Comparison of ENCODE assay signal across 1 cellular context in the genomic region with DNA sequence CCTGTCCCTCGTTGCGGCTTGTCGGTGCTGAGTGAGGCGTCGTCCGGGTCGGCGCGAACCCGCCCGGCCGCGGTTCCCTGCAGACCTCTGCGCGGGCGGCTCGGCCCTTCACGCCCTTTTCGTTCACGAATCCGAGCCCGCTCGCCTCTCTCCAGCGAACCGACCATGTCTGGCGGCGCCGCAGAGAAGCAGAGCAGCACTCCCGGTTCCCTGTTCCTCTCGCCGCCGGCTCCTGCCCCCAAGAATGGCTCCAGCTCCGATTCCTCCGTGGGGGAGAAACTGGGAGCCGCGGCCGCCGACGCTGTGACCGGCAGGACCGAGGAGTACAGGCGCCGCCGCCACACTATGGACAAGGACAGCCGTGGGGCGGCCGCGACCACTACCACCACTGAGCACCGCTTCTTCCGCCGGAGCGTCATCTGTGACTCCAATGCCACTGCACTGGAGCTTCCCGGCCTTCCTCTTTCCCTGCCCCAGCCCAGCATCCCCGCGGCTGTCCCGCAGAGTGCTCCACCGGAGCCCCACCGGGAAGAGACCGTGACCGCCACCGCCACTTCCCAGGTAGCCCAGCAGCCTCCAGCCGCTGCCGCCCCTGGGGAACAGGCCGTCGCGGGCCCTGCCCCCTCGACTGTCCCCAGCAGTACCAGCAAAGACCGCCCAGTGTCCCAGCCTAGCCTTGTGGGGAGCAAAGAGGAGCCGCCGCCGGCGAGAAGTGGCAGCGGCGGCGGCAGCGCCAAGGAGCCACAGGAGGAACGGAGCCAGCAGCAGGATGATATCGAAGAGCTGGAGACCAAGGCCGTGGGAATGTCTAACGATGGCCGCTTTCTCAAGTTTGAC.
A peak's percentile ranks its signal among the peaks of the same experiment; 100 is the strongest.
TF ChIP-seq lines count a peak whose summit lies in the region.

No MANE protein-coding gene starts in this region.

TF ChIP-seq in HEK293, 187 proteins besides CTCF, POLR2A, EP300 and RAD21 (continued from another document and continues in another):
- TF ChIP-seq ZNF433 (tag by site-specific recombination; IDR thresholded peaks at IDR 0.05; ENCODE audit: low read depth) (no peak), ZNF335 (tag by site-specific recombination; conservative IDR thresholded peaks at IDR 0.05) (peak; percentile 13; the same call in 1 of the 2 replicates), ZNF624 (tag by site-specific recombination; IDR thresholded peaks at IDR 0.05) (no peak), ZNF366 (tag by site-specific recombination; conservative IDR thresholded peaks at IDR 0.05) (no peak), ZNF311 (tag by site-specific recombination; IDR thresholded peaks at IDR 0.05; ENCODE audit: borderline replicate concordance) (no peak), SP3 (tag by site-specific recombination; IDR thresholded peaks at IDR 0.05) (peak; percentile 48; the same call in 1 of the 2 replicates), ZNF354C (tag by site-specific recombination; IDR thresholded peaks at IDR 0.05; ENCODE audit: borderline replicate concordance, low read depth) (no peak), GLI4 (tag by site-specific recombination; IDR thresholded peaks at IDR 0.05) (no peak), ZNF133 (tag by site-specific recombination; IDR thresholded peaks at IDR 0.05) (no peak), ZNF768 (tag by site-specific recombination; IDR thresholded peaks at IDR 0.05) (no peak), ZNF155 (tag by site-specific recombination; IDR thresholded peaks at IDR 0.05) (no peak), ZNF660 (tag by site-specific recombination; IDR thresholded peaks at IDR 0.05) (no peak), ZNF10 (tag by site-specific recombination; IDR thresholded peaks at IDR 0.05) (no peak), ZNF138 (tag by site-specific recombination; IDR thresholded peaks at IDR 0.05; ENCODE audit: borderline replicate concordance) (no peak), ZNF23 (tag by site-specific recombination; IDR thresholded peaks at IDR 0.05; ENCODE audit: borderline replicate concordance) (no peak), ZBTB48 (tag by site-specific recombination; IDR thresholded peaks at IDR 0.05) (no peak), SP2 (tag by site-specific recombination; IDR thresholded peaks at IDR 0.05) (peak; percentile 21; the same call in 1 of the 2 replicates), ZNF112 (tag by site-specific recombination; IDR thresholded peaks at IDR 0.05) (no peak), OSR2 (tag by site-specific recombination; IDR thresholded peaks at IDR 0.05) (0 out of 2 replicates have a peak, but pooled peaks have one; percentile 9), ZNF561 (tag by site-specific recombination; IDR thresholded peaks at IDR 0.05; ENCODE audit: borderline replicate concordance) (no peak), KLF16 (tag by site-specific recombination; IDR thresholded peaks at IDR 0.05) (peak; percentile 64), ZNF610 (tag by site-specific recombination; IDR thresholded peaks at IDR 0.05; ENCODE audit: borderline replicate concordance) (no peak), ZSCAN30 (tag by site-specific recombination; IDR thresholded peaks at IDR 0.05) (no peak), ZNF514 (tag by site-specific recombination; IDR thresholded peaks at IDR 0.05) (no peak), ZNF132 (tag by site-specific recombination; IDR thresholded peaks at IDR 0.05; ENCODE audit: borderline replicate concordance) (no peak), ZNF16 (tag by site-specific recombination; IDR thresholded peaks at IDR 0.05; ENCODE audit: low read depth) (no peak), ZNF140 (tag by site-specific recombination; IDR thresholded peaks at IDR 0.05) (no peak), ZNF184 (tag by site-specific recombination; IDR thresholded peaks at IDR 0.05) (no peak), ZNF830 (tag by site-specific recombination; IDR thresholded peaks at IDR 0.05; ENCODE audit: low read depth) (no peak), KLF7 (tag by site-specific recombination; IDR thresholded peaks at IDR 0.05; ENCODE audit: borderline replicate concordance) (no peak), ZNF623 (tag by site-specific recombination; IDR thresholded peaks at IDR 0.05) (no peak), ZNF843 (tag by site-specific recombination; IDR thresholded peaks at IDR 0.05) (no peak), ZNF423 (tag by site-specific recombination; IDR thresholded peaks at IDR 0.05) (0 out of 2 replicates have a peak, but pooled peaks have one; percentile 25), EGR2 (tag by site-specific recombination; IDR thresholded peaks at IDR 0.05; ENCODE audit: low read depth) (no peak), ZNF221 (tag by site-specific recombination; IDR thresholded peaks at IDR 0.05; ENCODE audit: borderline replicate concordance) (no peak), ZBTB20 (tag by site-specific recombination; IDR thresholded peaks at IDR 0.05) (no peak), YY2 (tag by site-specific recombination; IDR thresholded peaks at IDR 0.05) (no peak), ZNF837 (tag by site-specific recombination; IDR thresholded peaks at IDR 0.05) (0 out of 2 replicates have a peak, but pooled peaks have one; percentile 26), KLF1 (tag by site-specific recombination; IDR thresholded peaks at IDR 0.05) (no peak)
- TF ChIP-seq, protein P1, sequence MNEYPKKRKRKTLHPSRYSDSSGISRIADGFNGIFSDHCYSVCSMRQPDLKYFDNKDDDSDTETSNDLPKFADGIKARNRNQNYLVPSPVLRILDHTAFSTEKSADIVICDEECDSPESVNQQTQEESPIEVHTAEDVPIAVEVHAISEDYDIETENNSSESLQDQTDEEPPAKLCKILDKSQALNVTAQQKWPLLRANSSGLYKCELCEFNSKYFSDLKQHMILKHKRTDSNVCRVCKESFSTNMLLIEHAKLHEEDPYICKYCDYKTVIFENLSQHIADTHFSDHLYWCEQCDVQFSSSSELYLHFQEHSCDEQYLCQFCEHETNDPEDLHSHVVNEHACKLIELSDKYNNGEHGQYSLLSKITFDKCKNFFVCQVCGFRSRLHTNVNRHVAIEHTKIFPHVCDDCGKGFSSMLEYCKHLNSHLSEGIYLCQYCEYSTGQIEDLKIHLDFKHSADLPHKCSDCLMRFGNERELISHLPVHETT (tag by site-specific recombination; IDR thresholded peaks at IDR 0.05) = no peak
- TF ChIP-seq, protein P2, sequence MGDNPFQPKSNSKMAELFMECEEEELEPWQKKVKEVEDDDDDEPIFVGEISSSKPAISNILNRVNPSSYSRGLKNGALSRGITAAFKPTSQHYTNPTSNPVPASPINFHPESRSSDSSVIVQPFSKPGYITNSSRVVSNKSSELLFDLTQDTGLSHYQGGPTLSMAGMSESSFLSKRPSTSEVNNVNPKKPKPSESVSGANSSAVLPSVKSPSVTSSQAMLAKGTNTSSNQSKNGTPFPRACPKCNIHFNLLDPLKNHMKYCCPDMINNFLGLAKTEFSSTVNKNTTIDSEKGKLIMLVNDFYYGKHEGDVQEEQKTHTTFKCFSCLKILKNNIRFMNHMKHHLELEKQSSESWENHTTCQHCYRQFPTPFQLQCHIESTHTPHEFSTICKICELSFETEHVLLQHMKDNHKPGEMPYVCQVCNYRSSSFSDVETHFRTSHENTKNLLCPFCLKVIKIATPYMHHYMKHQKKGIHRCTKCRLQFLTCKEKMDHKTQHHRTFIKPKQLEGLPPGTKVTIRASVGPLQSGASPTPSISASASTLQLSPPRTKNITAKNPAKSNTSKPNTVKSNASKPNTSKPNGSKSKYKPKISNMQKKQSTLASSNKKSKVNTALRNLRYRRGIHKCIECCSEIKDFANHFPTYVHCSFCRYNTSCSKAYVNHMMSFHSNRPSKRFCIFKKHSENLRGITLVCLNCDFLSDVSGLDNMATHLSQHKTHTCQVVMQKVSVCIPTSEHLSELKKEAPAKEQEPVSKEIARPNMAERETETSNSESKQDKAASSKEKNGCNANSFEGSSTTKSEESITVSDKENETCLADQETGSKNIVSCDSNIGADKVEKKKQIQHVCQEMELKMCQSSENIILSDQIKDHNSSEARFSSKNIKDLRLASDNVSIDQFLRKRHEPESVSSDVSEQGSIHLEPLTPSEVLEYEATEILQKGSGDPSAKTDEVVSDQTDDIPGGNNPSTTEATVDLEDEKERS (tag by site-specific recombination; IDR thresholded peaks at IDR 0.05) = no peak
- TF ChIP-seq, protein P3, sequence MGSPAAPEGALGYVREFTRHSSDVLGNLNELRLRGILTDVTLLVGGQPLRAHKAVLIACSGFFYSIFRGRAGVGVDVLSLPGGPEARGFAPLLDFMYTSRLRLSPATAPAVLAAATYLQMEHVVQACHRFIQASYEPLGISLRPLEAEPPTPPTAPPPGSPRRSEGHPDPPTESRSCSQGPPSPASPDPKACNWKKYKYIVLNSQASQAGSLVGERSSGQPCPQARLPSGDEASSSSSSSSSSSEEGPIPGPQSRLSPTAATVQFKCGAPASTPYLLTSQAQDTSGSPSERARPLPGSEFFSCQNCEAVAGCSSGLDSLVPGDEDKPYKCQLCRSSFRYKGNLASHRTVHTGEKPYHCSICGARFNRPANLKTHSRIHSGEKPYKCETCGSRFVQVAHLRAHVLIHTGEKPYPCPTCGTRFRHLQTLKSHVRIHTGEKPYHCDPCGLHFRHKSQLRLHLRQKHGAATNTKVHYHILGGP (tag by site-specific recombination; IDR thresholded peaks at IDR 0.05) = no peak
- TF ChIP-seq, protein P4, sequence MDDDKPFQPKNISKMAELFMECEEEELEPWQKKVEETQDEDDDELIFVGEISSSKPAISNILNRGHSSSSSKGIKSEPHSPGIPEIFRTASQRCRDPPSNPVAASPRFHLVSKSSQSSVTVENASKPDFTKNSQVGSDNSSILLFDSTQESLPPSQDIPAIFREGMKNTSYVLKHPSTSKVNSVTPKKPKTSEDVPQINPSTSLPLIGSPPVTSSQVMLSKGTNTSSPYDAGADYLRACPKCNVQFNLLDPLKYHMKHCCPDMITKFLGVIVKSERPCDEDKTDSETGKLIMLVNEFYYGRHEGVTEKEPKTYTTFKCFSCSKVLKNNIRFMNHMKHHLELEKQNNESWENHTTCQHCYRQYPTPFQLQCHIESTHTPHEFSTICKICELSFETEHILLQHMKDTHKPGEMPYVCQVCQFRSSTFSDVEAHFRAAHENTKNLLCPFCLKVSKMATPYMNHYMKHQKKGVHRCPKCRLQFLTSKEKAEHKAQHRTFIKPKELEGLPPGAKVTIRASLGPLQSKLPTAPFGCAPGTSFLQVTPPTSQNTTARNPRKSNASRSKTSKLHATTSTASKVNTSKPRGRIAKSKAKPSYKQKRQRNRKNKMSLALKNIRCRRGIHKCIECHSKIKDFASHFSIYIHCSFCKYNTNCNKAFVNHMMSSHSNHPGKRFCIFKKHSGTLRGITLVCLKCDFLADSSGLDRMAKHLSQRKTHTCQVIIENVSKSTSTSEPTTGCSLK (tag by site-specific recombination; IDR thresholded peaks at IDR 0.05) = no peak
- TF ChIP-seq, protein P5, sequence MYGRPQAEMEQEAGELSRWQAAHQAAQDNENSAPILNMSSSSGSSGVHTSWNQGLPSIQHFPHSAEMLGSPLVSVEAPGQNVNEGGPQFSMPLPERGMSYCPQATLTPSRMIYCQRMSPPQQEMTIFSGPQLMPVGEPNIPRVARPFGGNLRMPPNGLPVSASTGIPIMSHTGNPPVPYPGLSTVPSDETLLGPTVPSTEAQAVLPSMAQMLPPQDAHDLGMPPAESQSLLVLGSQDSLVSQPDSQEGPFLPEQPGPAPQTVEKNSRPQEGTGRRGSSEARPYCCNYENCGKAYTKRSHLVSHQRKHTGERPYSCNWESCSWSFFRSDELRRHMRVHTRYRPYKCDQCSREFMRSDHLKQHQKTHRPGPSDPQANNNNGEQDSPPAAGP (tag by site-specific recombination; IDR thresholded peaks at IDR 0.05) = peak; percentile 13; the same call in 1 of the 2 replicates
- TF ChIP-seq, protein P6, sequence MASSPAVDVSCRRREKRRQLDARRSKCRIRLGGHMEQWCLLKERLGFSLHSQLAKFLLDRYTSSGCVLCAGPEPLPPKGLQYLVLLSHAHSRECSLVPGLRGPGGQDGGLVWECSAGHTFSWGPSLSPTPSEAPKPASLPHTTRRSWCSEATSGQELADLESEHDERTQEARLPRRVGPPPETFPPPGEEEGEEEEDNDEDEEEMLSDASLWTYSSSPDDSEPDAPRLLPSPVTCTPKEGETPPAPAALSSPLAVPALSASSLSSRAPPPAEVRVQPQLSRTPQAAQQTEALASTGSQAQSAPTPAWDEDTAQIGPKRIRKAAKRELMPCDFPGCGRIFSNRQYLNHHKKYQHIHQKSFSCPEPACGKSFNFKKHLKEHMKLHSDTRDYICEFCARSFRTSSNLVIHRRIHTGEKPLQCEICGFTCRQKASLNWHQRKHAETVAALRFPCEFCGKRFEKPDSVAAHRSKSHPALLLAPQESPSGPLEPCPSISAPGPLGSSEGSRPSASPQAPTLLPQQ (tag by site-specific recombination; IDR thresholded peaks at IDR 0.05) = no peak
- TF ChIP-seq, protein P7, sequence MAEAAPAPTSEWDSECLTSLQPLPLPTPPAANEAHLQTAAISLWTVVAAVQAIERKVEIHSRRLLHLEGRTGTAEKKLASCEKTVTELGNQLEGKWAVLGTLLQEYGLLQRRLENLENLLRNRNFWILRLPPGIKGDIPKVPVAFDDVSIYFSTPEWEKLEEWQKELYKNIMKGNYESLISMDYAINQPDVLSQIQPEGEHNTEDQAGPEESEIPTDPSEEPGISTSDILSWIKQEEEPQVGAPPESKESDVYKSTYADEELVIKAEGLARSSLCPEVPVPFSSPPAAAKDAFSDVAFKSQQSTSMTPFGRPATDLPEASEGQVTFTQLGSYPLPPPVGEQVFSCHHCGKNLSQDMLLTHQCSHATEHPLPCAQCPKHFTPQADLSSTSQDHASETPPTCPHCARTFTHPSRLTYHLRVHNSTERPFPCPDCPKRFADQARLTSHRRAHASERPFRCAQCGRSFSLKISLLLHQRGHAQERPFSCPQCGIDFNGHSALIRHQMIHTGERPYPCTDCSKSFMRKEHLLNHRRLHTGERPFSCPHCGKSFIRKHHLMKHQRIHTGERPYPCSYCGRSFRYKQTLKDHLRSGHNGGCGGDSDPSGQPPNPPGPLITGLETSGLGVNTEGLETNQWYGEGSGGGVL (tag by site-specific recombination; IDR thresholded peaks at IDR 0.05) = no peak
- TF ChIP-seq, protein P8, sequence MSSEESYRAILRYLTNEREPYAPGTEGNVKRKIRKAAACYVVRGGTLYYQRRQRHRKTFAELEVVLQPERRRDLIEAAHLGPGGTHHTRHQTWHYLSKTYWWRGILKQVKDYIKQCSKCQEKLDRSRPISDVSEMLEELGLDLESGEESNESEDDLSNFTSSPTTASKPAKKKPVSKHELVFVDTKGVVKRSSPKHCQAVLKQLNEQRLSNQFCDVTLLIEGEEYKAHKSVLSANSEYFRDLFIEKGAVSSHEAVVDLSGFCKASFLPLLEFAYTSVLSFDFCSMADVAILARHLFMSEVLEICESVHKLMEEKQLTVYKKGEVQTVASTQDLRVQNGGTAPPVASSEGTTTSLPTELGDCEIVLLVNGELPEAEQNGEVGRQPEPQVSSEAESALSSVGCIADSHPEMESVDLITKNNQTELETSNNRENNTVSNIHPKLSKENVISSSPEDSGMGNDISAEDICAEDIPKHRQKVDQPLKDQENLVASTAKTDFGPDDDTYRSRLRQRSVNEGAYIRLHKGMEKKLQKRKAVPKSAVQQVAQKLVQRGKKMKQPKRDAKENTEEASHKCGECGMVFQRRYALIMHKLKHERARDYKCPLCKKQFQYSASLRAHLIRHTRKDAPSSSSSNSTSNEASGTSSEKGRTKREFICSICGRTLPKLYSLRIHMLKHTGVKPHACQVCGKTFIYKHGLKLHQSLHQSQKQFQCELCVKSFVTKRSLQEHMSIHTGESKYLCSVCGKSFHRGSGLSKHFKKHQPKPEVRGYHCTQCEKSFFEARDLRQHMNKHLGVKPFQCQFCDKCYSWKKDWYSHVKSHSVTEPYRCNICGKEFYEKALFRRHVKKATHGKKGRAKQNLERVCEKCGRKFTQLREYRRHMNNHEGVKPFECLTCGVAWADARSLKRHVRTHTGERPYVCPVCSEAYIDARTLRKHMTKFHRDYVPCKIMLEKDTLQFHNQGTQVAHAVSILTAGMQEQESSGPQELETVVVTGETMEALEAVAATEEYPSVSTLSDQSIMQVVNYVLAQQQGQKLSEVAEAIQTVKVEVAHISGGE (tag by site-specific recombination; conservative IDR thresholded peaks at IDR 0.05; ENCODE audit: low read depth) = peak; percentile 31; the same call in 1 of the 2 replicates
